ENCODE assay signal across 1 cellular context in the genomic region with DNA sequence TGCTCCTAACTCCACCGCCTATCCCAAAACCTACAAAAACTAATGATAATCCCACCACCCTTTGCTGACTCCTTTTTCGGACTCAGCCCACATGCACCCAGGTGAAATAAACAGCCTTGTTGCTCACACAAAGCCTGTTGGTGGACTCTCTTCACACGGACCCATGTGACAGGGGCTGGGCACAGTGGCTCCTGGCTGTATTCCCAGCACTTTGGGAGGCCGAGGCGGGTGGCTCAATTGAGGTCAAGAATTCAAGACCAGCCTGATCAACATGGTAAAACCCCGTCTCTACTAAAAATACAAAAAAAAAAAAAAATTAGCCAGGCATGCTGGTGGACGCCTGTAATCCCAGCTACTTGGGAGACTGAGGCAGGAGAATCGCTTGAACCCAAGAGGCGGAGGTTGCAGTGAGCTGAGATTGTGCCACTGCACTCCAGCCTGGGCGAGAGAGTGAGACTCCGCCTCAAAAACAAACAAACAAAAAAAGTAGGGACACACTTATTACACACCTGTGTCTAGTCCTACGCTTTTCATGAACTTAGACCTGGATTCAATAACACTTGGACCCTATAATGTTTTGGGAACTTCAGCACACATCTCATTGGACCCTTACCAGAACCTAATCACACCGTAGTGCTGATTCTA. TPM values are rescaled to one million over a fixed set of nuclear protein-coding genes. Genes with fewer than 3 reads are reported as not detected.
"Had no signal": no experiment of that assay in that cellular context is flagged by ENCODE, and none has a peak within 500 bp of the region (broad histone marks: within the 10 kb centered on the region; RNA-seq: fewer than 3 reads in every experiment).

No MANE protein-coding gene starts in this region.

RNA-seq across cellular contexts. Expression of a gene that starts 2.6 kb away (rescaled TPM):
- total RNA-seq: natural killer cell had no signal
